15 cellular contexts compared by ENCODE assay signal in the genomic region with DNA sequence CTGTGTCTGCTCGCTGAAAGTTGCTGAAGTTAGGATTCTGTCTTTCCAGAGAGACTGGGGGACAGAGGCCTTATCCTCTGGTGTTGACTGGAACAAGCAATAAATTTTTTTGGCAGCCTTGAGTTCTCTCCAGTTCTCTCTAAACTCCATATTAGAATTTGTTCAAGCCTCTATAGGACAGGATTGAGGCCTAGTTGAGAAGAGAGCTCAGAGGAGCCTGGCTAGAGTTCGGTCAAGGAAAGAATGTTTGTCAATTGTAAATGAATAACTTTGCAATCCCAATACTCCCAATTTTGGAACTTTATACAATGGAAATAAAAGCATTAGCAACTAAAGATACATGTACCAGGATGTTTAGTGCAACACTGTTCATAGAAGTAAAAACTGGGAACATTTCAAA. TPM values are rescaled to one million over a fixed set of nuclear protein-coding genes. Genes with fewer than 3 reads are reported as not detected.
DNase-seq lines count a peak whose midpoint lies in the region; ATAC-seq, FAIRE-seq and TF ChIP-seq lines count a peak whose summit lies in the region.
"Had no signal": no experiment of that assay in that cellular context is flagged by ENCODE, and none has a peak within 500 bp of the region (broad histone marks: within the 10 kb centered on the region; RNA-seq: fewer than 3 reads in every experiment).

No MANE protein-coding gene starts in this region.

- H3K4me3 ChIP-seq in heart left ventricle = peak overlapping the region in 7 of 12 donors; percentile 15 to 52 (median 47)
- H3K4me3 ChIP-seq in right lobe of liver = no peak overlapping the region
- H3K4me3 ChIP-seq in gastrocnemius medialis = peak overlapping the region in 3 of 4 donors; percentile 10 to 49 (median 46)
- H3K4me3 ChIP-seq: HAP-1 had no signal

- in situ Hi-C loops in gastrocnemius medialis (cut with MboI; ENCODE audit: low sequenced_read_pairs in 4 of 4) = no loop called here

- no peak for DNase-seq in heart left ventricle
- DNase-seq in left cardiac atrium = no peak
- DNase-seq in GM12892 (ENCODE audit: insufficient read length) = no peak
- no peak for DNase-seq in right lobe of liver
- DNase-seq in gastrocnemius medialis = no peak
- no peak for DNase-seq in T-helper 1 cell
- DNase-seq: Caco-2; CD8-positive, alpha-beta memory T cell; DND-41; GDM1 had no signal

- ATAC-seq in heart left ventricle (peak in 1 of 4 donors; percentile 5), left cardiac atrium (no peak), right lobe of liver (peak; percentile 34 to 80 (median 55)), gastrocnemius medialis (peak in 1 of 2 donors; percentile 33), GM21529 (IDR thresholded peaks at IDR 0.05; ENCODE audit: unreplicated experiment) (no peak)

- peaks cover 0 to 40% (median 9%) of the 10 kb centered on the region in 12 donors for H3K4me1 ChIP-seq in heart left ventricle
- H3K4me1 ChIP-seq in right lobe of liver = peaks cover 0 to 14% (median 6%) of the 10 kb centered on the region in 4 donors
- peaks cover 17 to 21% of the 10 kb centered on the region in 2 donors for H3K4me1 ChIP-seq in gastrocnemius medialis
- H3K4me1 ChIP-seq: Caco-2, HAP-1 had no signal

- TF ChIP-seq POLR2A in heart left ventricle (IDR thresholded peaks at IDR 0.05) (no peak), GM12892 (IDR thresholded peaks at IDR 0.05; ENCODE audit: low read depth, low read length) (no peak), right lobe of liver (IDR thresholded peaks at IDR 0.05) (no peak), gastrocnemius medialis (IDR thresholded peaks at IDR 0.05) (no peak)

- FAIRE-seq in GM12892 (lab: Jason Lieb, UNC) = peak; percentile 24
- FAIRE-seq: GM19239, H1 had no signal

- no peaks in the 10 kb centered on the region for H3K27me3 ChIP-seq in heart left ventricle
- no peaks in the 10 kb centered on the region for H3K27me3 ChIP-seq in right lobe of liver
- H3K27me3 ChIP-seq in gastrocnemius medialis = no peaks in the 10 kb centered on the region

- H3K9me3 ChIP-seq in heart left ventricle = no peaks in the 10 kb centered on the region
- H3K9me3 ChIP-seq in right lobe of liver = no peaks in the 10 kb centered on the region
- H3K9me3 ChIP-seq in gastrocnemius medialis = no peaks in the 10 kb centered on the region
- H3K9me3 ChIP-seq: Caco-2, HAP-1 had no signal

- intact Hi-C loops in heart left ventricle (cut with DNase I) (loop anchor here in 1 of 10 donors (10.0 kb wide), 1 partner anchor 115 kb away; no protein-coding TSS in a partner anchor), left cardiac atrium (cut with DNase I) (loop anchor here in 1 of 2 donors (10.0 kb wide), 1 partner anchor 105 kb away; no protein-coding TSS in a partner anchor), right lobe of liver (cut with DNase I) (no loop called here), gastrocnemius medialis (cut with DNase I; ENCODE audit: low total_unique reads) (no loop called here)

- H3K36me3 ChIP-seq in heart left ventricle (no peaks in the 10 kb centered on the region), right lobe of liver (no peaks in the 10 kb centered on the region), gastrocnemius medialis (no peaks in the 10 kb centered on the region)
- H3K36me3 ChIP-seq: HAP-1 had no signal

- no peak for TF ChIP-seq CTCF in heart left ventricle (IDR thresholded peaks at IDR 0.05)
- no peak for TF ChIP-seq CTCF in right lobe of liver (IDR thresholded peaks at IDR 0.05)
- TF ChIP-seq CTCF in gastrocnemius medialis (IDR thresholded peaks at IDR 0.05 in 4 of 5, conservative IDR thresholded peaks at IDR 0.05 in 1 of 5) = no peak

- WGBS in heart left ventricle, 4 donors = 66 to 82% (median 80%) methylated on average over 2 of the region's 2 CpGs
- WGBS in right lobe of liver (ENCODE audit: insufficient coverage, low coverage, low lambda C conversion rate, missing lambda C conversion rate) = 63% methylated on average over 2 of the region's 2 CpGs

- H3K27ac ChIP-seq in heart left ventricle = peak overlapping the region in 6 of 12 donors; percentile 28 to 88 (median 82)
- peak overlapping the region in 2 of 3 donors; percentile 32 to 35 for H3K27ac ChIP-seq in right lobe of liver
- peak overlapping the region; percentile 82 to 91 (median 90) for H3K27ac ChIP-seq in gastrocnemius medialis
- H3K27ac ChIP-seq: 22Rv1 had no signal

RNA-seq across cellular contexts. Expression of a gene that starts 16.7 kb away (rescaled TPM):
- total RNA-seq in heart left ventricle = 10 to 100 TPM; 47.8 to 73.3 (median 62.2) TPM
- 10 to 100 TPM; 17.7 to 27.2 TPM for polyA plus RNA-seq in heart left ventricle
- total RNA-seq in left cardiac atrium = 10 to 100 TPM; 39.9 to 53.7 TPM
- 158 TPM for polyA plus RNA-seq in GM12892 (2012; ENCODE audit: missing spikeins)
- 10 to 100 TPM in 1 of 6 experiments, 1 to 10 TPM in 5; 3.0 to 11.5 (median 5.0) TPM for total RNA-seq in right lobe of liver
- total RNA-seq in gastrocnemius medialis = 10 to 100 TPM; 10.0 to 22.5 (median 12.1) TPM
- total RNA-seq: H1 had no signal

Comparison
In these comparisons a context has a peak if more than half of its experiments do, and no peak if none do; other contexts are left out.
1. ATAC-seq: peak in right lobe of liver (4 of 4); none in left cardiac atrium (0 of 2) and GM21529 (single experiment).
2. H3K4me3 ChIP-seq: peak in heart left ventricle (7 of 12) and gastrocnemius medialis (3 of 4); none in right lobe of liver (0 of 3).